ENCODE assay signal across 17 cellular contexts in genomic region chr2:23557455-23557854, GRCh38.
"Had no signal": no experiment of that assay in that cellular context is flagged by ENCODE, and none has a peak within 500 bp of the region (broad histone marks: within the 10 kb centered on the region; RNA-seq: fewer than 3 reads in every experiment).

No MANE protein-coding gene starts in this region.

- H3K4me3 ChIP-seq: K562, SJSA1 had no signal

- H3K4me1 ChIP-seq: SJSA1 had no signal

- DNase-seq: activated CD4-positive, alpha-beta T cell treated with anti-CD3 and anti-CD28 coated beads, Interleukin-2, amount 10 ng/mL, durations not matched to agents 24 days and 14 days; activated CD4-positive, alpha-beta T cell treated with anti-CD3 and anti-CD28 coated beads, Interleukin-2, amount 50 U/mL, for 4 hours; activated CD8-positive, alpha-beta T cell treated with anti-CD3 and anti-CD28 coated beads for 36 hours; activated effector memory CD4-positive, alpha-beta T cell treated with anti-CD3 and anti-CD28 coated beads, Interleukin-2, amount 50 U/mL, for 16 hours; activated naive CD4-positive, alpha-beta T cell; activated naive CD4-positive, alpha-beta T cell treated with anti-CD3 and anti-CD28 coated beads, Interleukin-2, amount 50 U/mL, for 16 hours; activated naive CD8-positive, alpha-beta T cell treated with anti-CD3 and anti-CD28 coated beads for 36 hours; activated T-cell treated with anti-CD3 and anti-CD28 coated beads, Interleukin-2, amount 50 U/mL, for 1 hour; activated T-cell treated with anti-CD3 and anti-CD28 coated beads, Interleukin-2, amount 50 U/mL, for 72 hours; amniotic stem cell; aorta; NCI-H446; NCI-H510A treated with DMSO at 0.1 percent for 48 hours had no signal

- ATAC-seq: activated CD8-positive, alpha-beta T cell treated with anti-CD3 and anti-CD28 coated beads for 36 hours; activated T-cell treated with anti-CD3 and anti-CD28 coated beads, Interleukin-2, amount 50 U/mL, for 72 hours; activated T-helper 17 cell treated with anti-CD3 and anti-CD28 coated beads, Interleukin-2, amount 50 U/mL, for 72 hours; K562 had no signal

- H3K4me2 ChIP-seq: SK-N-SH had no signal

- H3K36me3 ChIP-seq: SJSA1 had no signal

- H3K9me3 ChIP-seq: SJSA1, SK-N-SH had no signal

- H3K27me3 ChIP-seq: SJSA1 had no signal

- H3K27ac ChIP-seq: SJSA1 had no signal
